In genomic region chr12:82857911-82858533, GRCh38 we compare ENCODE assay signal across 17 cellular contexts.
A peak's percentile ranks its signal among the peaks of the same experiment; 100 is the strongest.
DNase-seq lines count a peak whose midpoint lies in the region; ATAC-seq and TF ChIP-seq lines count a peak whose summit lies in the region.
"Had no signal": no experiment of that assay in that cellular context is flagged by ENCODE, and none has a peak within 500 bp of the region (broad histone marks: within the 10 kb centered on the region; RNA-seq: fewer than 3 reads in every experiment).

No MANE protein-coding gene starts in this region.

- TF ChIP-seq CTCF in HCT116 (IDR thresholded peaks at IDR 0.05 in 2 of 3, conservative IDR thresholded peaks at IDR 0.05 in 1 of 3; ENCODE audit: borderline replicate concordance in 1 of 3, insufficient read depth in 1 of 3, low read depth in 2 of 3, low read length in 2 of 3) (no peak), choroid plexus epithelial cell (conservative IDR thresholded peaks at IDR 0.05; ENCODE audit: low read depth, low read length) (no peak)

- H3K4me2 ChIP-seq in HCT116 (ENCODE audit: low read length): peak overlapping the region; percentile 44
- H3K4me2 ChIP-seq: PC-9 had no signal

- ATAC-seq in HCT116 (peak; percentile 46; the same call in 1 of the 2 replicates), HG03439 (IDR thresholded peaks at IDR 0.05; ENCODE audit: unreplicated experiment) (no peak)
- ATAC-seq: activated CD8-positive, alpha-beta T cell treated with anti-CD3 and anti-CD28 coated beads for 36 hours; left ventricle myocardium superior had no signal

- no peaks in the 10 kb centered on the region for H3K9me2 ChIP-seq in HCT116 (ENCODE audit: insufficient read depth)

- H3K9me3 ChIP-seq in HCT116 (ENCODE audit: control insufficient read depth in 1 of 2, insufficient read depth in 1 of 2, low read depth in 1 of 2, low read length in 2 of 2): no peaks in the 10 kb centered on the region
- H3K9me3 ChIP-seq: colonic mucosa had no signal

- CTCF ChIA-PET in HCT116 (lab: Charles Lee): no interaction called here

- H3K27me3 ChIP-seq in HCT116 (ENCODE audit: insufficient read depth, low read length): no peaks in the 10 kb centered on the region
- H3K27me3 ChIP-seq: colonic mucosa had no signal

- H3K27ac ChIP-seq in HCT116 (ENCODE audit: low read depth, low read length) (no peak overlapping the region), temporal lobe (ENCODE audit: low read depth, low read length) (peak overlapping the region; percentile 38)
- H3K27ac ChIP-seq: colonic mucosa, epithelial cell of prostate, PC-9 had no signal

- H3K79me2 ChIP-seq in HCT116 (ENCODE audit: insufficient read depth, low read length): no peaks in the 10 kb centered on the region

- no peaks in the 10 kb centered on the region for H4K20me1 ChIP-seq in HCT116 (ENCODE audit: insufficient read depth)

- no peaks in the 10 kb centered on the region for H3K36me3 ChIP-seq in HCT116 (ENCODE audit: control insufficient read depth in 1 of 2, insufficient read depth in 2 of 2, low read length in 2 of 2)
- H3K36me3 ChIP-seq: colonic mucosa had no signal

- POLR2A ChIA-PET in HCT116 (lab: Charles Lee): no interaction called here

- H3K4me3 ChIP-seq in HCT116 (replicated peaks in 1 of 2; ENCODE audit: low read depth in 1 of 2, low read length in 2 of 2) (no peak overlapping the region), choroid plexus epithelial cell (ENCODE audit: low read depth, low read length) (no peak overlapping the region)
- H3K4me3 ChIP-seq: colonic mucosa, PC-9 had no signal

- DNase-seq in HCT116 (ENCODE audit: low read depth, low spot score) (no peak), choroid plexus epithelial cell (ENCODE audit: low read depth) (peak; percentile 6), islet precursor cell (peak; percentile 69)
- DNase-seq in activated effector memory CD4-positive, alpha-beta T cell treated with anti-CD3 and anti-CD28 coated beads, Interleukin-2, amount 50 U/mL, for 16 hours: no peak
- DNase-seq in stimulated activated CD4-positive, alpha-beta T cell treated with anti-CD3 and anti-CD28 coated beads, Interleukin-2, amount 100 ng/mL, for 24 hours: no peak
- DNase-seq: activated CD4-positive, CD25-positive, alpha-beta regulatory T cell; activated CD8-positive, alpha-beta T cell treated with anti-CD3 and anti-CD28 coated beads for 36 hours; activated T-cell treated with anti-CD3 and anti-CD28 coated beads, Interleukin-2, amount 50 U/mL, for 48 hours; Calu3; colonic mucosa; left ventricle myocardium superior; NCI-H82; PC-9; T-helper 2 cell had no signal

- RAD21 ChIA-PET in HCT116 (lab: Charles Lee; ENCODE audit: low non-redundant PET in 1 of 2, low total read pairs in 2 of 2, uncharacterized antibody in 2 of 2, unreplicated experiment in 2 of 2): no interaction called here

- intact Hi-C loops in HCT116 (cut with micrococcal nuclease): no loop called here

- no TSS peak for BruUV-seq in HCT116 (replicated peaks; lab: Mats Ljungman, UMichigan)

- H3K9ac ChIP-seq in HCT116 (ENCODE audit: low read length): no peak overlapping the region

- peaks cover 13 to 15% of the 10 kb centered on the region in 2 experiments for H3K4me1 ChIP-seq in HCT116 (ENCODE audit: control insufficient read depth in 1 of 2, insufficient read depth in 2 of 2, low read length in 2 of 2)
- H3K4me1 ChIP-seq: colonic mucosa had no signal

- H2AFZ ChIP-seq in HCT116 (ENCODE audit: low read depth, low read length, poor library complexity, severe bottlenecking): no peak overlapping the region
- H2AFZ ChIP-seq: PC-9 had no signal

- no peak for TF ChIP-seq POLR2A in HCT116 (IDR thresholded peaks at IDR 0.05; ENCODE audit: borderline replicate concordance, extremely low read depth, insufficient read depth, insufficient read length)

- TF ChIP-seq RAD21 in HCT116 (IDR thresholded peaks at IDR 0.05; ENCODE audit: low read depth): no peak

TF ChIP-seq in HCT116, 20 proteins besides CTCF, POLR2A, EP300 and RAD21:
- peak; percentile 18; the same call in 1 of the 2 replicates for TF ChIP-seq FOSL1 (IDR thresholded peaks at IDR 0.05; ENCODE audit: low read depth)
- TF ChIP-seq SIN3A (IDR thresholded peaks at IDR 0.05; ENCODE audit: low read depth): no peak

Comparison
In these comparisons a context has a peak if more than half of its experiments do, and no peak if none do; other contexts are left out.
1. DNase-seq: peak in choroid plexus epithelial cell (single experiment) and islet precursor cell (single experiment); none in HCT116 (single experiment), activated effector memory CD4-positive, alpha-beta T cell treated with anti-CD3 and anti-CD28 coated beads, Interleukin-2, amount 50 U/mL, for 16 hours (single experiment) and stimulated activated CD4-positive, alpha-beta T cell treated with anti-CD3 and anti-CD28 coated beads, Interleukin-2, amount 100 ng/mL, for 24 hours (0 of 2).